28 cellular contexts compared by ENCODE assay signal in the genomic region with DNA sequence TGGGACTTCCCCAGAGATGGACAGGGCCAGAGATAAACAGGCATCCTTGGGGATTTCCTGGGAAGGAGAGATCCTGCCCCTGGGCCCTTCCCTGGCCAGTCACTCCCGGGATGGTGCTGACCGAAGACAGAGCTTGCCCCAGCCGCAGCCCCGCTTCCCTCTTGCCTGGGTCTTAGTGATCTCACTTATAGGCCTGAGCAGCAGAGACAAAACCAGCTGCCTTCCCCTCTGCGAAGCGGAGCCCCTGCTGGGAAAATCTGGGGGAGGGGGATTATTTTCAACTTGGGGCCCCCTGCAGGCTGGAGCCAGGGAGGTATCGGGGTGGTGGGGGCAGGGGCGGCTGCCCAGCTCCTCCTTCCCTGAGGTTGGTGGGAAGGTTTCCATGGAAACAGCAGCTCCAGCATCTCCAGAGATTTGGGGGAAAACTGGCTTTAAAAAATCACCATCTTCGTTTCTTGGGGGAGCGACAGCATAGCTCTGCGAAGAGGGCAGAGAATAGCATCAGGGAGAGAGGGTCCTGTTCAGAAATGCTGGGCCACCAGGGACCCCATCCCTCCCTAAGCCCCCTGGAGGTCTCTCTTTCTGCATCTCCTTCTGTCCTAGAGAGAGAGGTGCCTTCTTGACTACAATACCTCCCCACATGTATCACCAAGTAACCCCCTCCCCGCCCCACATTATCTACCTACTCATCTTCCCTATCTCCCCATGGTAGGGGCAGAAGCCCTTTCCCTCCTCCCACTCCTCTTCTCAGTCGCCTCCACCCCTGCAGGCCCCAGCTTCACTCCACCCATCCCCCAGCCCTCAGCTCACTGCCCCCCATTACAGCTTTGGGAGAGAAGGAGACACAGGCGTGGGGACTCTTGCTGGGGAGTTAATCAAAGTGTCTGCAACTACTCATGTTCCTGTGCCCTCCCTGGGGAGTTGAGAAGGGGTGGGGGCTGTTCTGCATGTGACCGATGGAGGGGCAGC.
A peak's percentile ranks its signal among the peaks of the same experiment; 100 is the strongest.
DNase-seq lines count a peak whose midpoint lies in the region; FAIRE-seq and TF ChIP-seq lines count a peak whose summit lies in the region.
"Had no signal": no experiment of that assay in that cellular context is flagged by ENCODE, and none has a peak within 500 bp of the region (broad histone marks: within the 10 kb centered on the region; RNA-seq: fewer than 3 reads in every experiment).

No MANE protein-coding gene starts in this region.

- H3K4me1 Mint-ChIP-seq in glutamatergic neuron (ENCODE audit: low read depth, unreplicated experiment), result peaks cover 17% of the 10 kb centered on the region
- H3K4me1 Mint-ChIP-seq in CD4-positive, alpha-beta memory T cell, result no peaks in the 10 kb centered on the region

- no peaks in the 10 kb centered on the region for H3F3A ChIP-seq in PC-9 (ENCODE audit: insufficient read depth, low read depth)

- no peaks in the 10 kb centered on the region for H3K36me3 Mint-ChIP-seq in glutamatergic neuron (ENCODE audit: unreplicated experiment)
- H3K36me3 Mint-ChIP-seq in CD4-positive, alpha-beta memory T cell, result no peaks in the 10 kb centered on the region

- intact Hi-C loops in CD4-positive, alpha-beta memory T cell (cut with micrococcal nuclease), result no loop called here
- intact Hi-C loops in PC-9 (cut with micrococcal nuclease; ENCODE audit: unreplicated experiment), result no loop called here

- H3K27me3 Mint-ChIP-seq in glutamatergic neuron (ENCODE audit: unreplicated experiment), result peaks cover 4% of the 10 kb centered on the region
- H3K27me3 Mint-ChIP-seq in CD4-positive, alpha-beta memory T cell, result peaks cover 0 to 2% of the 10 kb centered on the region in 2 donors

- H3K4me2 ChIP-seq in PC-9, result no peak overlapping the region
- H3K4me2 ChIP-seq: SK-N-SH had no signal

- no peaks in the 10 kb centered on the region for H3K79me2 ChIP-seq in PC-9 (ENCODE audit: low read depth)

- H3K9me3 ChIP-seq in CD4-positive, alpha-beta memory T cell (ENCODE audit: control insufficient read depth in 1 of 2, low read length in 2 of 2), result no peaks in the 10 kb centered on the region
- H3K9me3 ChIP-seq in PC-9 (ENCODE audit: insufficient read depth, low read depth), result no peaks in the 10 kb centered on the region
- H3K9me3 ChIP-seq: SK-N-SH, thoracic aorta had no signal

- no peak for FAIRE-seq in HTR-8/SVneo (lab: Jason Lieb, UNC)
- FAIRE-seq: kidney had no signal

- DNase-seq in DMS 273 (lab: John Stamatoyannopoulos, UW; ENCODE audit: unreplicated experiment) (peak; percentile 65), DMS 273 treated with DMSO at 0.1 percent for 48 hours (lab: John Stamatoyannopoulos, UW) (no peak), NCI-H2227 treated with DMSO at 0.1 percent for 48 hours (lab: John Stamatoyannopoulos, UW) (peak; percentile 92), glutamatergic neuron (peak; percentile 47), retina (peak; percentile 68), HTR-8/SVneo (ENCODE audit: insufficient read length, low spot score) (no peak), PC-9 (no peak)
- no peak for DNase-seq in CD4-positive, alpha-beta memory T cell
- DNase-seq: activated CD4-positive, alpha-beta T cell treated with anti-CD3 and anti-CD28 coated beads, Interleukin-2, amount 50 U/mL, for 4 hours; activated CD8-positive, alpha-beta memory T cell treated with anti-CD3 and anti-CD28 coated beads, Interleukin-2, amount 50 U/mL, for 4 hours; effector CD4-positive, alpha-beta T cell; EL; foreskin melanocyte; H9; KBM-7; kidney; NCI-H2029; NCI-H526 treated with DMSO at 0.1 percent for 48 hours; RPMI8226; SK-N-SH; stimulated activated CD4-positive, alpha-beta T cell treated with anti-CD3 and anti-CD28 coated beads, Interleukin-2, amount 100 ng/mL, for 48 hours; stimulated activated naive CD4-positive, alpha-beta T cell had no signal

- CTCF ChIA-PET in CD4-positive, alpha-beta memory T cell (lab: Charles Lee; ENCODE audit: partially characterized antibody), result interaction anchor here (1.3 kb wide), 1 partner anchor 21 kb away, joined by 3 read pairs; no protein-coding TSS in a partner anchor
- CTCF ChIA-PET in PC-9 (lab: Charles Lee), result no interaction called here

- no TSS peak for BruUV-seq in PC-9 (replicated peaks; lab: Mats Ljungman, UMichigan)

- POLR2A ChIA-PET in CD4-positive, alpha-beta memory T cell (lab: Charles Lee; ENCODE audit: partially characterized antibody), result no interaction called here
- POLR2A ChIA-PET in PC-9 (lab: Charles Lee; ENCODE audit: unreplicated experiment), result no interaction called here

- H3K27ac ChIP-seq in CD4-positive, alpha-beta memory T cell (ENCODE audit: low read depth, low read length), result no peak overlapping the region
- H3K27ac ChIP-seq in PC-9, result no peak overlapping the region
- H3K27ac ChIP-seq: 22Rv1, thoracic aorta, VCaP had no signal

- H3K4me3 Mint-ChIP-seq in glutamatergic neuron (ENCODE audit: unreplicated experiment), result peak overlapping the region; percentile 30
- H3K4me3 Mint-ChIP-seq in CD4-positive, alpha-beta memory T cell, result no peak overlapping the region
- H3K4me3 Mint-ChIP-seq: B cell, H9, neural crest cell had no signal

- H3K4me1 ChIP-seq in CD4-positive, alpha-beta memory T cell (ENCODE audit: insufficient read depth, low read length), result no peaks in the 10 kb centered on the region
- peaks cover under 1% of the 10 kb centered on the region; the same call in 1 of the 2 replicates for H3K4me1 ChIP-seq in PC-9 (replicated peaks; ENCODE audit: insufficient read depth)

- no peaks in the 10 kb centered on the region for H3K36me3 ChIP-seq in CD4-positive, alpha-beta memory T cell (ENCODE audit: insufficient read depth, low read length)
- H3K36me3 ChIP-seq in PC-9 (ENCODE audit: low read depth), result no peaks in the 10 kb centered on the region
- H3K36me3 ChIP-seq: thoracic aorta had no signal

- peaks cover 1% of the 10 kb centered on the region for H3K9me3 Mint-ChIP-seq in glutamatergic neuron (ENCODE audit: unreplicated experiment)
- no peaks in the 10 kb centered on the region for H3K9me3 Mint-ChIP-seq in CD4-positive, alpha-beta memory T cell
- H3K9me3 Mint-ChIP-seq: H9, neural crest cell had no signal

- H3K27me3 ChIP-seq in CD4-positive, alpha-beta memory T cell (ENCODE audit: insufficient read depth, low read length), result no peaks in the 10 kb centered on the region
- H3K27me3 ChIP-seq in PC-9 (ENCODE audit: insufficient read depth, low read depth), result no peaks in the 10 kb centered on the region

- H2AFZ ChIP-seq in PC-9, result no peak overlapping the region

- no peaks in the 10 kb centered on the region for H3K9me2 ChIP-seq in PC-9 (ENCODE audit: insufficient read depth)
- H3K9me2 ChIP-seq: SK-N-SH had no signal

- no peaks in the 10 kb centered on the region for H4K20me1 ChIP-seq in PC-9 (ENCODE audit: insufficient read depth)

- TF ChIP-seq CTCF in glutamatergic neuron (IDR thresholded peaks at IDR 0.05; ENCODE audit: partially characterized antibody, unreplicated experiment), result no peak
- no peak for TF ChIP-seq CTCF in PC-9 (conservative IDR thresholded peaks at IDR 0.05)

- peak overlapping the region; percentile 48 for H3K27ac Mint-ChIP-seq in glutamatergic neuron (ENCODE audit: unreplicated experiment)
- no peak overlapping the region for H3K27ac Mint-ChIP-seq in CD4-positive, alpha-beta memory T cell
- H3K27ac Mint-ChIP-seq: B cell, H9 had no signal

- H3K4me3 ChIP-seq in CD4-positive, alpha-beta memory T cell (ENCODE audit: low read length in 2 of 2), result no peak overlapping the region
- no peak overlapping the region for H3K4me3 ChIP-seq in PC-9
- H3K4me3 ChIP-seq: lung, thoracic aorta had no signal

Comparison
In these comparisons a context has a peak if more than half of its experiments do, and no peak if none do; other contexts are left out.
1. DNase-seq: peak in DMS 273 (single experiment), NCI-H2227 treated with DMSO at 0.1 percent for 48 hours (single experiment), glutamatergic neuron (single experiment) and retina (single experiment); none in DMS 273 treated with DMSO at 0.1 percent for 48 hours (single experiment), CD4-positive, alpha-beta memory T cell (0 of 5), HTR-8/SVneo (single experiment) and PC-9 (0 of 2).